Comparison of ENCODE assay signal across 28 cellular contexts in genomic region chr5:10130881-10131280, GRCh38.
"Had no signal": no experiment of that assay in that cellular context is flagged by ENCODE, and none has a peak within 500 bp of the region (broad histone marks: within the 10 kb centered on the region; RNA-seq: fewer than 3 reads in every experiment).

No MANE protein-coding gene starts in this region.

- H3K4me3 Mint-ChIP-seq: activated B cell treated with CpG ODN at 0.5 μM for 24 hours; activated CD4-positive, alpha-beta T cell treated with anti-CD3 and anti-CD28 coated beads, Interleukin-2, amount 10 ng/mL, durations not matched to agents 24 days and 14 days; activated naive CD4-positive, alpha-beta T cell treated with anti-CD3 and anti-CD28 coated beads, Interleukin-2, amount 10 ng/mL, durations not matched to agents 7 days and 5 days; activated naive CD8-positive, alpha-beta T cell treated with anti-CD3 and anti-CD28 coated beads for 36 hours; activated T-helper 17 cell treated with anti-CD3 and anti-CD28 coated beads, Interleukin-2, amount 50 U/mL, for 72 hours; T-helper 17 cell had no signal

- H3K27me3 Mint-ChIP-seq: activated B cell treated with CpG ODN at 0.5 μM for 24 hours; activated CD4-positive, alpha-beta T cell treated with anti-CD3 and anti-CD28 coated beads, Interleukin-2, amount 10 ng/mL, durations not matched to agents 24 days and 14 days; activated naive CD4-positive, alpha-beta T cell treated with anti-CD3 and anti-CD28 coated beads, Interleukin-2, amount 10 ng/mL, durations not matched to agents 7 days and 5 days; activated naive CD8-positive, alpha-beta T cell treated with anti-CD3 and anti-CD28 coated beads for 36 hours; activated T-helper 17 cell treated with anti-CD3 and anti-CD28 coated beads, Interleukin-2, amount 50 U/mL, for 72 hours; T-helper 17 cell had no signal

- H3K36me3 Mint-ChIP-seq: activated naive CD4-positive, alpha-beta T cell treated with anti-CD3 and anti-CD28 coated beads, Interleukin-2, amount 10 ng/mL, durations not matched to agents 7 days and 5 days; activated naive CD8-positive, alpha-beta T cell treated with anti-CD3 and anti-CD28 coated beads for 36 hours had no signal

- DNase-seq: activated B cell treated with CpG ODN at 0.5 μM for 24 hours; activated CD4-positive, alpha-beta T cell treated with anti-CD3 and anti-CD28 coated beads for 1 hour; activated CD4-positive, alpha-beta T cell treated with anti-CD3 and anti-CD28 coated beads, Interleukin-2, amount 10 ng/mL, durations not matched to agents 24 days and 14 days; activated CD4-positive, alpha-beta T cell treated with anti-CD3 and anti-CD28 coated beads, Interleukin-2, amount 50 U/mL, for 48 hours; activated gamma-delta T cell; activated naive CD4-positive, alpha-beta T cell treated with anti-CD3 and anti-CD28 coated beads, Interleukin-2, amount 10 ng/mL, durations not matched to agents 7 days and 5 days; activated naive CD8-positive, alpha-beta T cell treated with anti-CD3 and anti-CD28 coated beads for 36 hours; activated T-cell treated with anti-CD3 and anti-CD28 coated beads for 4 hours; activated T-cell treated with anti-CD3 and anti-CD28 coated beads, Interleukin-2, amount 50 U/mL, for 48 hours; aorta; central memory CD4-positive, alpha-beta T cell; Karpas-422; MM.1S; NCI-H1105; NCI-H1436; NCI-H1694 treated with DMSO at 0.1 percent for 48 hours; NCI-H2029 treated with DMSO at 0.1 percent for 48 hours; NCI-H345; NCI-H510A; NCI-H526 treated with DMSO at 0.1 percent for 48 hours; Peyer's patch; SHP77; T-helper 17 cell; T-helper 9 cell had no signal

- H3K4me1 Mint-ChIP-seq: activated B cell treated with CpG ODN at 0.5 μM for 24 hours; activated CD4-positive, alpha-beta T cell treated with anti-CD3 and anti-CD28 coated beads, Interleukin-2, amount 10 ng/mL, durations not matched to agents 24 days and 14 days; activated naive CD4-positive, alpha-beta T cell treated with anti-CD3 and anti-CD28 coated beads, Interleukin-2, amount 10 ng/mL, durations not matched to agents 7 days and 5 days; activated naive CD8-positive, alpha-beta T cell treated with anti-CD3 and anti-CD28 coated beads for 36 hours; activated T-helper 17 cell treated with anti-CD3 and anti-CD28 coated beads, Interleukin-2, amount 50 U/mL, for 72 hours had no signal

- H3K27me3 ChIP-seq: breast epithelium, Peyer's patch, SJSA1 had no signal

- ATAC-seq: activated T-helper 17 cell treated with anti-CD3 and anti-CD28 coated beads, Interleukin-2, amount 50 U/mL, for 72 hours; K562; T-helper 17 cell had no signal

- H3K27ac ChIP-seq: breast epithelium, Peyer's patch, SJSA1 had no signal

- H3K4me3 ChIP-seq: breast epithelium, K562, Peyer's patch, SJSA1 had no signal

- H3K9me3 ChIP-seq: breast epithelium, Peyer's patch, SJSA1 had no signal

- H3K27ac Mint-ChIP-seq: activated B cell treated with CpG ODN at 0.5 μM for 24 hours; activated CD4-positive, alpha-beta T cell treated with anti-CD3 and anti-CD28 coated beads, Interleukin-2, amount 10 ng/mL, durations not matched to agents 24 days and 14 days; activated naive CD4-positive, alpha-beta T cell treated with anti-CD3 and anti-CD28 coated beads, Interleukin-2, amount 10 ng/mL, durations not matched to agents 7 days and 5 days; activated naive CD8-positive, alpha-beta T cell treated with anti-CD3 and anti-CD28 coated beads for 36 hours; activated T-helper 17 cell treated with anti-CD3 and anti-CD28 coated beads, Interleukin-2, amount 50 U/mL, for 72 hours had no signal

- H3K4me1 ChIP-seq: breast epithelium, Peyer's patch, SJSA1 had no signal

- H3K36me3 ChIP-seq: breast epithelium, Peyer's patch, SJSA1 had no signal

- H3K9me3 Mint-ChIP-seq: activated B cell treated with CpG ODN at 0.5 μM for 24 hours; activated CD4-positive, alpha-beta T cell treated with anti-CD3 and anti-CD28 coated beads, Interleukin-2, amount 10 ng/mL, durations not matched to agents 24 days and 14 days; activated naive CD4-positive, alpha-beta T cell treated with anti-CD3 and anti-CD28 coated beads, Interleukin-2, amount 10 ng/mL, durations not matched to agents 7 days and 5 days; activated naive CD8-positive, alpha-beta T cell treated with anti-CD3 and anti-CD28 coated beads for 36 hours; activated T-helper 17 cell treated with anti-CD3 and anti-CD28 coated beads, Interleukin-2, amount 50 U/mL, for 72 hours had no signal
